8 cellular contexts compared by ENCODE assay signal in genomic region chr3:24963762-24964625, GRCh38.
A peak's percentile ranks its signal among the peaks of the same experiment; 100 is the strongest.
DNase-seq lines count a peak whose midpoint lies in the region; ATAC-seq and TF ChIP-seq lines count a peak whose summit lies in the region.

No MANE protein-coding gene starts in this region.

- H3K9me3 ChIP-seq in HCT116 (ENCODE audit: control insufficient read depth in 1 of 2, insufficient read depth in 1 of 2, low read depth in 1 of 2, low read length in 2 of 2): no peaks in the 10 kb centered on the region
- no peaks in the 10 kb centered on the region for H3K9me3 ChIP-seq in liver (ENCODE audit: control insufficient read depth in 4 of 4, low read length in 3 of 4)

- H3K4me1 ChIP-seq in HCT116 (ENCODE audit: control insufficient read depth in 1 of 2, insufficient read depth in 2 of 2, low read length in 2 of 2) (no peaks in the 10 kb centered on the region), liver (ENCODE audit: control insufficient read depth in 4 of 4, insufficient read depth in 4 of 4, low read length in 3 of 4) (no peaks in the 10 kb centered on the region)

- H3K27ac Mint-ChIP-seq in Calu3 (ENCODE audit: unreplicated experiment) (no peak overlapping the region), WTC11 (no peak overlapping the region)

- H3K27me3 ChIP-seq in HCT116 (ENCODE audit: insufficient read depth, low read length): no peaks in the 10 kb centered on the region
- H3K27me3 ChIP-seq in liver (ENCODE audit: control insufficient read depth in 4 of 4, insufficient read depth in 4 of 4, low read length in 3 of 4): no peaks in the 10 kb centered on the region

- H4K20me1 ChIP-seq in HCT116 (ENCODE audit: insufficient read depth): no peaks in the 10 kb centered on the region

- peaks cover 13% of the 10 kb centered on the region for H3K4me1 Mint-ChIP-seq in Calu3 (ENCODE audit: low read depth, unreplicated experiment)
- no peaks in the 10 kb centered on the region for H3K4me1 Mint-ChIP-seq in WTC11

- H3K4me3 ChIP-seq in HCT116 (replicated peaks in 1 of 2; ENCODE audit: low read depth in 1 of 2, low read length in 2 of 2): no peak overlapping the region
- no peak overlapping the region for H3K4me3 ChIP-seq in liver (ENCODE audit: low read depth in 1 of 3, low read length in 3 of 3)

- no peaks in the 10 kb centered on the region for H3K79me2 ChIP-seq in HCT116 (ENCODE audit: insufficient read depth, low read length)

- H3K36me3 ChIP-seq in HCT116 (ENCODE audit: control insufficient read depth in 1 of 2, insufficient read depth in 2 of 2, low read length in 2 of 2) (no peaks in the 10 kb centered on the region), liver (ENCODE audit: control insufficient read depth in 4 of 4, insufficient read depth in 3 of 4, low read depth in 1 of 4, low read length in 3 of 4) (no peaks in the 10 kb centered on the region)

- no TSS peak for BruUV-seq in Calu3 (replicated peaks; lab: Mats Ljungman, UMichigan)
- BruUV-seq in HCT116 (replicated peaks; lab: Mats Ljungman, UMichigan): no TSS peak

- DNase-seq in Calu3 (peak; percentile 7), HCT116 (ENCODE audit: low read depth, low spot score) (peak; percentile 2), WTC11 (ENCODE audit: low spot score) (no peak), HK-2 (ENCODE audit: unreplicated experiment) (no peak)
- DNase-seq in stimulated activated naive CD8-positive, alpha-beta T cell treated with anti-CD3 and anti-CD28 coated beads, Interleukin-15, Interleukin-2, amounts not matched to agents 100 U/mL and 50 U/mL, for 24 hours: no peak

- no peak overlapping the region for H3K9ac ChIP-seq in HCT116 (ENCODE audit: low read length)
- H3K9ac ChIP-seq in liver (ENCODE audit: low read depth in 1 of 2, low read length in 2 of 2): no peak overlapping the region

- no peak overlapping the region for H2AFZ ChIP-seq in HCT116 (ENCODE audit: low read depth, low read length, poor library complexity, severe bottlenecking)

- intact Hi-C loops in Calu3 (cut with micrococcal nuclease; ENCODE audit: unreplicated experiment) (loop anchor here (1.0 to 10.0 kb wide), 4 partner anchors 192 to 630 kb away; no protein-coding TSS in a partner anchor), HCT116 (cut with micrococcal nuclease) (loop anchor here (5.0 kb wide), 1 partner anchor 628 kb away; no protein-coding TSS in a partner anchor)

- no peak for TF ChIP-seq POLR2A in HCT116 (IDR thresholded peaks at IDR 0.05; ENCODE audit: borderline replicate concordance, extremely low read depth, insufficient read depth, insufficient read length)

- H3K4me3 Mint-ChIP-seq in Calu3 (ENCODE audit: low read depth, unreplicated experiment) (no peak overlapping the region), WTC11 (no peak overlapping the region)

- H3K4me2 ChIP-seq in HCT116 (ENCODE audit: low read length): no peak overlapping the region

- ATAC-seq in HCT116: no peak
- peak; percentile 52 for ATAC-seq in WTC11
- ATAC-seq in HG02571 (IDR thresholded peaks at IDR 0.05; ENCODE audit: unreplicated experiment): no peak
- ATAC-seq in stimulated activated naive CD8-positive, alpha-beta T cell treated with anti-CD3 and anti-CD28 coated beads, Interleukin-15, Interleukin-2, amounts not matched to agents 100 U/mL and 50 U/mL, for 24 hours: no peak
- no peak for ATAC-seq in HG02852 (IDR thresholded peaks at IDR 0.05; ENCODE audit: unreplicated experiment)

- TF ChIP-seq CTCF in Calu3 (IDR thresholded peaks at IDR 0.05; ENCODE audit: unreplicated experiment) (no peak), HCT116 (IDR thresholded peaks at IDR 0.05 in 2 of 3, conservative IDR thresholded peaks at IDR 0.05 in 1 of 3; ENCODE audit: borderline replicate concordance in 1 of 3, insufficient read depth in 1 of 3, low read depth in 2 of 3, low read length in 2 of 3) (peak; percentile 20 to 51 (median 48); a peak in 5 of 6 replicates), WTC11 (IDR thresholded peaks at IDR 0.05) (peak; percentile 42), liver (IDR thresholded peaks at IDR 0.05; ENCODE audit: low read depth, low read length, missing input control) (peak; percentile 52)

- CTCF ChIA-PET in Calu3 (lab: Charles Lee) (interaction anchor here (0.6 to 1.0 kb wide), 2 partner anchors 70 to 630 kb away, joined by 3 read pairs; no protein-coding TSS in a partner anchor), HCT116 (lab: Charles Lee) (no interaction called here), WTC11 (lab: Charles Lee) (interaction anchor here (0.5 to 1.0 kb wide), 2 partner anchors 70 to 630 kb away, joined by 3 read pairs; no protein-coding TSS in a partner anchor)

- RAD21 ChIA-PET in HCT116 (lab: Charles Lee; ENCODE audit: low non-redundant PET in 1 of 2, low total read pairs in 2 of 2, uncharacterized antibody in 2 of 2, unreplicated experiment in 2 of 2): no interaction called here

- WGBS in liver: 57% methylated on average over 2 of the region's 2 CpGs

- H3K27ac ChIP-seq in HCT116 (ENCODE audit: low read depth, low read length) (no peak overlapping the region), liver (ENCODE audit: low read depth in 1 of 2, low read length in 2 of 2) (no peak overlapping the region)

- H3K9me3 Mint-ChIP-seq in Calu3 (ENCODE audit: low read depth, unreplicated experiment): no peaks in the 10 kb centered on the region
- H3K9me3 Mint-ChIP-seq in WTC11: peaks cover 8% of the 10 kb centered on the region; the same call in 1 of the 2 replicates

- H3K9me2 ChIP-seq in HCT116 (ENCODE audit: insufficient read depth): no peaks in the 10 kb centered on the region

- H3K27me3 Mint-ChIP-seq in Calu3 (ENCODE audit: unreplicated experiment) (no peaks in the 10 kb centered on the region), WTC11 (ENCODE audit: low read depth) (peaks cover 13% of the 10 kb centered on the region)

- H3K36me3 Mint-ChIP-seq in Calu3 (ENCODE audit: insufficient read depth, unreplicated experiment) (no peaks in the 10 kb centered on the region), WTC11 (peaks cover 1% of the 10 kb centered on the region; the same call in 1 of the 2 replicates)

- TF ChIP-seq RAD21 in HCT116 (IDR thresholded peaks at IDR 0.05; ENCODE audit: low read depth) (peak; percentile 35; the same call in 1 of the 2 replicates), liver (IDR thresholded peaks at IDR 0.05) (peak; percentile 73 to 82)

- POLR2A ChIA-PET in HCT116 (lab: Charles Lee): no interaction called here
- POLR2A ChIA-PET in WTC11 (lab: Charles Lee): no interaction called here

TF ChIP-seq in HCT116, 20 proteins besides CTCF, POLR2A, EP300 and RAD21:
- TF ChIP-seq SP1 (IDR thresholded peaks at IDR 0.05; ENCODE audit: low read depth) (no peak), ELF1 (IDR thresholded peaks at IDR 0.05; ENCODE audit: borderline replicate concordance, low read depth) (no peak), JUND (IDR thresholded peaks at IDR 0.05) (no peak), TCF7L2 (IDR thresholded peaks at IDR 0.05; ENCODE audit: borderline replicate concordance, extremely low read depth, insufficient read depth, insufficient read length) (no peak)
TF ChIP-seq in HCT116: peak in this region for 0.

TF ChIP-seq in WTC11, 78 proteins besides CTCF, POLR2A, EP300 and RAD21 (continues in another document):
- TF ChIP-seq FOXJ3 (CRISPR knock-in tag; IDR thresholded peaks at IDR 0.05; ENCODE audit: borderline replicate concordance) (no peak), ZNF396 (CRISPR knock-in tag; IDR thresholded peaks at IDR 0.05; ENCODE audit: borderline replicate concordance) (no peak), RORB (CRISPR knock-in tag; IDR thresholded peaks at IDR 0.05) (no peak), PRRX2 (CRISPR knock-in tag; IDR thresholded peaks at IDR 0.05) (no peak), TP53 (CRISPR knock-in tag; IDR thresholded peaks at IDR 0.05) (no peak), ERG (CRISPR knock-in tag; IDR thresholded peaks at IDR 0.05) (no peak), JAZF1 (CRISPR knock-in tag; IDR thresholded peaks at IDR 0.05) (no peak)

TF ChIP-seq in liver, 16 proteins besides CTCF, POLR2A, EP300 and RAD21 (continues in another document):
- no peak for TF ChIP-seq ATF3 (IDR thresholded peaks at IDR 0.05)
- TF ChIP-seq YY1 (IDR thresholded peaks at IDR 0.05): no peak
- no peak for TF ChIP-seq SP1 (IDR thresholded peaks at IDR 0.05)
- TF ChIP-seq GABPA (IDR thresholded peaks at IDR 0.05 in 1 of 2, conservative IDR thresholded peaks at IDR 0.05 in 1 of 2): no peak
- TF ChIP-seq TAF1 (conservative IDR thresholded peaks at IDR 0.05): no peak
- no peak for TF ChIP-seq HNF4A (conservative IDR thresholded peaks at IDR 0.05)
- TF ChIP-seq NR2F2 (IDR thresholded peaks at IDR 0.05): no peak
- no peak for TF ChIP-seq FOXA1 (IDR thresholded peaks at IDR 0.05)
- TF ChIP-seq EGR1 (IDR thresholded peaks at IDR 0.05; ENCODE audit: low read depth in 2 of 2): no peak
- no peak for TF ChIP-seq FOXA2 (IDR thresholded peaks at IDR 0.05)
- TF ChIP-seq MAX (IDR thresholded peaks at IDR 0.05): no peak

Comparison
In these comparisons a context has a peak if more than half of its experiments do, and no peak if none do; other contexts are left out.
1. DNase-seq: peak in Calu3 (single experiment) and HCT116 (single experiment); none in WTC11 (single experiment), stimulated activated naive CD8-positive, alpha-beta T cell treated with anti-CD3 and anti-CD28 coated beads, Interleukin-15, Interleukin-2, amounts not matched to agents 100 U/mL and 50 U/mL, for 24 hours (single experiment) and HK-2 (single experiment).